In genomic region chr2:29733945-29734344, GRCh38 we compare ENCODE assay signal across 25 cellular contexts.
A peak's percentile ranks its signal among the peaks of the same experiment; 100 is the strongest.
DNase-seq lines count a peak whose midpoint lies in the region; ATAC-seq and TF ChIP-seq lines count a peak whose summit lies in the region.
"Had no signal": no experiment of that assay in that cellular context is flagged by ENCODE, and none has a peak within 500 bp of the region (broad histone marks: within the 10 kb centered on the region; RNA-seq: fewer than 3 reads in every experiment).

No MANE protein-coding gene starts in this region.

- POLR2A ChIA-PET in IMR-90 (lab: Charles Lee; ENCODE audit: unreplicated experiment): no interaction called here
- POLR2A ChIA-PET in CD8-positive, alpha-beta memory T cell (lab: Charles Lee): no interaction called here

- CTCF ChIA-PET in IMR-90 (lab: Yijun Ruan, JAX): no interaction called here
- CTCF ChIA-PET in CD8-positive, alpha-beta memory T cell (lab: Charles Lee): no interaction called here

- no peak for TF ChIP-seq RAD21 in IMR-90 (IDR thresholded peaks at IDR 0.05; ENCODE audit: low read length)

- no peak overlapping the region for H2AFZ ChIP-seq in IMR-90 (replicated peaks; ENCODE audit: low read length, poor library complexity)

- TF ChIP-seq CTCF in IMR-90 (conservative IDR thresholded peaks at IDR 0.05; ENCODE audit: low read depth, low read length) (no peak), sigmoid colon (IDR thresholded peaks at IDR 0.05) (no peak), brain microvascular endothelial cell (IDR thresholded peaks at IDR 0.05; ENCODE audit: low read depth, low read length, missing control alignments) (no peak)

- no peak overlapping the region for H2AK9ac ChIP-seq in IMR-90 (replicated peaks; ENCODE audit: low read depth, low read length, poor library complexity)

- H3K23ac ChIP-seq in IMR-90 (ENCODE audit: low read depth, low read length): no peak overlapping the region

- H3K4me3 Mint-ChIP-seq in CD8-positive, alpha-beta memory T cell: no peak overlapping the region
- H3K4me3 Mint-ChIP-seq: CD8-positive, alpha-beta T cell had no signal

- no peak overlapping the region for H4K8ac ChIP-seq in IMR-90 (ENCODE audit: low read depth in 2 of 2, low read length in 2 of 2)

- TF ChIP-seq POLR2A in IMR-90 (IDR thresholded peaks at IDR 0.05; ENCODE audit: low read depth, low read length): no peak
- no peak for TF ChIP-seq POLR2A in sigmoid colon (IDR thresholded peaks at IDR 0.05)

- no peaks in the 10 kb centered on the region for H3K79me1 ChIP-seq in IMR-90 (ENCODE audit: low read depth in 1 of 2, low read length in 2 of 2)

- H2BK5ac ChIP-seq in IMR-90 (ENCODE audit: low read depth, low read length, poor library complexity, severe bottlenecking): no peak overlapping the region

- in situ Hi-C loops in IMR-90 (cut with MboI; ENCODE audit: low sequenced_read_pairs) (no loop called here), brain microvascular endothelial cell (cut with HindIII; ENCODE audit: low pct_ligation_motif_present, low sequenced_read_pairs) (no loop called here)

- no peak overlapping the region for H4K5ac ChIP-seq in IMR-90 (ENCODE audit: low read depth, low read length)

- intact Hi-C loops in IMR-90 (cut with micrococcal nuclease) (no loop called here), sigmoid colon (cut with DNase I) (no loop called here)

- H2BK15ac ChIP-seq in IMR-90 (ENCODE audit: low read depth, low read length): no peak overlapping the region

- H4K91ac ChIP-seq in IMR-90 (ENCODE audit: insufficient read depth, low read depth, low read length): no peak overlapping the region

- dilution Hi-C loops in IMR-90 (cut with HindIII; ENCODE audit: low sequenced_read_pairs, unreplicated experiment): no loop called here

- H3K56ac ChIP-seq in IMR-90 (ENCODE audit: extremely low read depth, insufficient read depth, low read length): no peak overlapping the region

- peaks cover 0 to 2% (median 0%) of the 10 kb centered on the region in 3 donors for H3K4me1 Mint-ChIP-seq in CD8-positive, alpha-beta memory T cell

- H3K27ac ChIP-seq in IMR-90 (ENCODE audit: insufficient read depth, low read length) (no peak overlapping the region), sigmoid colon (no peak overlapping the region), brain microvascular endothelial cell (no peak overlapping the region)
- H3K27ac ChIP-seq in CD8-positive, alpha-beta memory T cell (ENCODE audit: low read depth, low read length): no peak overlapping the region
- H3K27ac ChIP-seq: A549, HL-60, SJCRH30 had no signal

- H3K14ac ChIP-seq in IMR-90 (replicated peaks; ENCODE audit: low read depth, low read length): no peak overlapping the region

- H3K27me3 Mint-ChIP-seq in CD8-positive, alpha-beta memory T cell: peaks cover 5 to 9% of the 10 kb centered on the region in 2 donors

- H3K9me1 ChIP-seq in IMR-90 (ENCODE audit: insufficient read depth, low read length): no peaks in the 10 kb centered on the region

- H3K36me3 Mint-ChIP-seq in CD8-positive, alpha-beta memory T cell: no peaks in the 10 kb centered on the region
- H3K36me3 Mint-ChIP-seq: CD8-positive, alpha-beta T cell had no signal

- H3K4me1 ChIP-seq in IMR-90 (ENCODE audit: control insufficient read depth, insufficient read depth, low read length): no peaks in the 10 kb centered on the region
- peaks cover 0 to 20% (median 7%) of the 10 kb centered on the region in 4 donors for H3K4me1 ChIP-seq in sigmoid colon
- no peaks in the 10 kb centered on the region for H3K4me1 ChIP-seq in CD8-positive, alpha-beta memory T cell (ENCODE audit: insufficient read depth, low read length)
- H3K4me1 ChIP-seq: A549, SJCRH30 had no signal

- H3K36me3 ChIP-seq in IMR-90 (ENCODE audit: control insufficient read depth, insufficient read depth, low read length) (no peaks in the 10 kb centered on the region), sigmoid colon (no peaks in the 10 kb centered on the region), brain microvascular endothelial cell (replicated peaks) (no peaks in the 10 kb centered on the region)
- H3K36me3 ChIP-seq in CD8-positive, alpha-beta memory T cell (ENCODE audit: insufficient read depth, low read length): no peaks in the 10 kb centered on the region
- H3K36me3 ChIP-seq: MG63, SJCRH30 had no signal

- H3K4me3 ChIP-seq in IMR-90 (ENCODE audit: insufficient read depth, low read depth, low read length): no peak overlapping the region
- no peak overlapping the region for H3K4me3 ChIP-seq in sigmoid colon
- H3K4me3 ChIP-seq in brain microvascular endothelial cell (ENCODE audit: low read depth, low read length): no peak overlapping the region
- H3K4me3 ChIP-seq in CD8-positive, alpha-beta memory T cell (ENCODE audit: low read length): no peak overlapping the region
- H3K4me3 ChIP-seq: A549, K562, MG63, SJCRH30 had no signal

- peak; percentile 98 for DNase-seq in DMS 273 (lab: John Stamatoyannopoulos, UW; ENCODE audit: unreplicated experiment)
- no peak for DNase-seq in IMR-90
- peak; percentile 7 for DNase-seq in NCI-H524 treated with DMSO at 0.1 percent for 48 hours (lab: John Stamatoyannopoulos, UW)
- DNase-seq in sigmoid colon: peak; percentile 65
- no peak for DNase-seq in brain microvascular endothelial cell
- no peak for DNase-seq in CD8-positive, alpha-beta memory T cell
- DNase-seq in DMS53 (lab: John Stamatoyannopoulos, UW): no peak
- DNase-seq: C1 segment of cervical spinal cord; CD8-positive, alpha-beta T cell; DMS153; Kasumi-1; MG63; NCI-H1105 treated with DMSO at 0.1 percent for 48 hours; NCI-H146; NCI-H2029 treated with DMSO at 0.1 percent for 48 hours; NCI-H226; NK-92 treated with Interleukin-12 subunit alpha and Interleukin-12 subunit beta, amount 100 ng/mL, for 24 hours; PC-3; SJCRH30 had no signal

- H2BK120ac ChIP-seq in IMR-90 (ENCODE audit: low read depth, low read length): no peak overlapping the region

- H3K9me3 Mint-ChIP-seq in CD8-positive, alpha-beta memory T cell: no peaks in the 10 kb centered on the region
- H3K9me3 Mint-ChIP-seq: CD8-positive, alpha-beta T cell had no signal

- no peak overlapping the region for H3K4me2 ChIP-seq in IMR-90 (ENCODE audit: low read depth, low read length)
- H3K4me2 ChIP-seq: A549 had no signal

- no peak overlapping the region for H3K18ac ChIP-seq in IMR-90 (ENCODE audit: low read depth, low read length)

- no peak for ATAC-seq in IMR-90 (ENCODE audit: low read depth)
- ATAC-seq: A549; CD8-positive, alpha-beta T cell; HCT116; K562; PC-3; Right ventricle myocardium inferior; SK-N-SH treated with all-trans-retinoic acid at 6 μM for 48 hours had no signal

- no peak overlapping the region for H2BK20ac ChIP-seq in IMR-90 (ENCODE audit: low read depth, low read length)

- no peak overlapping the region for H3K9ac ChIP-seq in IMR-90 (ENCODE audit: low read depth, low read length)

- no TSS peak for BruUV-seq in IMR-90 (replicated peaks; lab: Mats Ljungman, UMichigan)

- TF ChIP-seq EP300 in sigmoid colon (IDR thresholded peaks at IDR 0.05): no peak

- no peak overlapping the region for H2AK5ac ChIP-seq in IMR-90 (ENCODE audit: low read depth, low read length)

- H3K9me3 ChIP-seq in IMR-90 (ENCODE audit: control insufficient read depth, insufficient read depth, low read length) (no peaks in the 10 kb centered on the region), sigmoid colon (no peaks in the 10 kb centered on the region)
- H3K9me3 ChIP-seq in CD8-positive, alpha-beta memory T cell (ENCODE audit: low read length): no peaks in the 10 kb centered on the region
- H3K9me3 ChIP-seq: A549, MG63, SJCRH30 had no signal

- H3K27ac Mint-ChIP-seq in CD8-positive, alpha-beta memory T cell: no peak overlapping the region
- H3K27ac Mint-ChIP-seq: CD8-positive, alpha-beta T cell had no signal

- no peaks in the 10 kb centered on the region for H4K20me1 ChIP-seq in IMR-90 (ENCODE audit: insufficient read depth, low read length)

- H3K4ac ChIP-seq in IMR-90 (ENCODE audit: low read depth, low read length): no peak overlapping the region

- WGBS in IMR-90 (ENCODE audit: extremely low coverage in 2 of 2, insufficient read length in 1 of 2), 2 experiments: 0% methylated on average over 1 of the region's 4 CpGs; no CpG with 5 or more reads in 1 of the 2 experiments
- WGBS in sigmoid colon, 2 donors: 67 to 72% methylated on average over 4 of the region's 4 CpGs

- peaks cover 10% of the 10 kb centered on the region for H3K27me3 ChIP-seq in IMR-90 (ENCODE audit: control insufficient read depth, insufficient read depth, low read length)
- H3K27me3 ChIP-seq in sigmoid colon: no peaks in the 10 kb centered on the region
- no peaks in the 10 kb centered on the region for H3K27me3 ChIP-seq in brain microvascular endothelial cell (replicated peaks)
- H3K27me3 ChIP-seq in CD8-positive, alpha-beta memory T cell (ENCODE audit: insufficient read depth, low read length, poor library complexity, severe bottlenecking): no peaks in the 10 kb centered on the region
- H3K27me3 ChIP-seq: MG63, SJCRH30 had no signal

TF ChIP-seq in IMR-90, 13 proteins besides CTCF, POLR2A, EP300 and RAD21:
- TF ChIP-seq CEBPB (IDR thresholded peaks at IDR 0.05; ENCODE audit: low read depth, low read length): peak; percentile 20; the same call in 1 of the 2 replicates
- TF ChIP-seq MAZ (IDR thresholded peaks at IDR 0.05; ENCODE audit: borderline replicate concordance, low read depth, low read length): no peak

Comparison
In these comparisons a context has a peak if more than half of its experiments do, and no peak if none do; other contexts are left out.
1. DNase-seq: peak in DMS 273 (single experiment), NCI-H524 treated with DMSO at 0.1 percent for 48 hours (single experiment) and sigmoid colon (single experiment); none in IMR-90 (single experiment), brain microvascular endothelial cell (single experiment), CD8-positive, alpha-beta memory T cell (0 of 5) and DMS53 (single experiment).